9 cellular contexts compared by ENCODE assay signal in the genomic region with DNA sequence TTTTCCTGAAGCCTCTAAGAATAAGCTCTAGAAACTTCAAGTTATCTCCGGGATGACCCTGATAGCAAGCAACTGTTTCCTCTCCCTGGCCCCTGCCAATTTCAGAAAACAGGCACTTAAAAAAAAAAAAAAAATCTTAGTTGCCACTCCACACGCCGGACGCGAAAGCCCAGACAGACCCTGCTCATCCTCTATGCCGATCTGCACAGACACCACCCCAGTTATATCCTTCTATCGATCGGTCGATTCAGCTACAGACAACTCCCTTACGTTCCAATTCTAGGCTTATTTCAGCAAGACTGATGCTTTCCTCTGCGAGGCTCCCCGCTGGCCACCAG. TPM values are rescaled to one million over a fixed set of nuclear protein-coding genes. Genes with fewer than 3 reads are reported as not detected.
A peak's percentile ranks its signal among the peaks of the same experiment; 100 is the strongest.
DNase-seq lines count a peak whose midpoint lies in the region; ATAC-seq and TF ChIP-seq lines count a peak whose summit lies in the region.
"Had no signal": no experiment of that assay in that cellular context is flagged by ENCODE, and none has a peak within 500 bp of the region (broad histone marks: within the 10 kb centered on the region; RNA-seq: fewer than 3 reads in every experiment).

No MANE protein-coding gene starts in this region.

- peak overlapping the region; percentile 93 for H3K27ac ChIP-seq in 22Rv1

- no peak for ATAC-seq in HG02840 (IDR thresholded peaks at IDR 0.05; ENCODE audit: low FRiP score, unreplicated experiment)
- ATAC-seq in HG02610 (IDR thresholded peaks at IDR 0.05; ENCODE audit: unreplicated experiment), result no peak

- DNase-seq in HFFc6, result peak; percentile 1
- no peak for DNase-seq in chondrocyte (ENCODE audit: low spot score)
- no peak for DNase-seq in mesothelial cell of epicardium (ENCODE audit: low spot score in 2 of 2, unreplicated experiment in 2 of 2)
- DNase-seq in activated effector memory CD4-positive, alpha-beta T cell treated with Interleukin-2 at 50 U/mL for 16 hours, result no peak
- DNase-seq in head of caudate nucleus, result no peak

- H3K27ac Mint-ChIP-seq in HFFc6 (peak overlapping the region; percentile 93), chondrocyte (ENCODE audit: unreplicated experiment) (peak overlapping the region; percentile 94), mesothelial cell of epicardium (peak overlapping the region; percentile 98)

- H3K4me3 Mint-ChIP-seq in HFFc6 (no peak overlapping the region), chondrocyte (ENCODE audit: unreplicated experiment) (no peak overlapping the region), mesothelial cell of epicardium (no peak overlapping the region)

- no peaks in the 10 kb centered on the region for H3K36me3 Mint-ChIP-seq in HFFc6 (ENCODE audit: low read depth)
- H3K36me3 Mint-ChIP-seq in chondrocyte (ENCODE audit: low read depth), result no peaks in the 10 kb centered on the region
- no peaks in the 10 kb centered on the region for H3K36me3 Mint-ChIP-seq in mesothelial cell of epicardium

- no peaks in the 10 kb centered on the region; the same call in 1 of the 2 replicates for H3K27me3 Mint-ChIP-seq in HFFc6 (ENCODE audit: insufficient read depth)
- H3K27me3 Mint-ChIP-seq in chondrocyte (ENCODE audit: low read depth), result no peaks in the 10 kb centered on the region
- no peaks in the 10 kb centered on the region for H3K27me3 Mint-ChIP-seq in mesothelial cell of epicardium (ENCODE audit: low read depth)

- TF ChIP-seq CTCF in 22Rv1 (IDR thresholded peaks at IDR 0.05), result no peak
- TF ChIP-seq CTCF in HFFc6 (IDR thresholded peaks at IDR 0.05), result no peak
- no peak for TF ChIP-seq CTCF in chondrocyte (IDR thresholded peaks at IDR 0.05)
- TF ChIP-seq CTCF in mesothelial cell of epicardium (IDR thresholded peaks at IDR 0.05; ENCODE audit: unreplicated experiment), result no peak

- intact Hi-C loops in head of caudate nucleus (cut with DNase I), result no loop called here

- H3K9me3 Mint-ChIP-seq in HFFc6 (no peaks in the 10 kb centered on the region), chondrocyte (ENCODE audit: low read depth) (no peaks in the 10 kb centered on the region), mesothelial cell of epicardium (no peaks in the 10 kb centered on the region)

- peaks cover 15% of the 10 kb centered on the region for H3K4me1 Mint-ChIP-seq in HFFc6 (ENCODE audit: low read depth)
- peaks cover 16% of the 10 kb centered on the region for H3K4me1 Mint-ChIP-seq in chondrocyte (ENCODE audit: low read depth)
- H3K4me1 Mint-ChIP-seq in mesothelial cell of epicardium, result peaks cover 15% of the 10 kb centered on the region

RNA-seq across cellular contexts. Expression of a gene that starts 1.6 kb away (rescaled TPM):
- 10 to 100 TPM; 33.9 to 67.3 (median 62.4) TPM for total RNA-seq in HFFc6 (2021; fragmentation: NEBNext Ultra II Directional; extraction: Animal tissue kit (Norgen Biotek cat#: 25700))
- total RNA-seq in chondrocyte (34.5 to 46.0 TPM (median 40.2 TPM) in 3 replicates), mesothelial cell of epicardium (50.2 to 56.6 TPM (median 56.2 TPM) in 3 replicates)

RNA-seq across cellular contexts. Expression of a gene that starts 23.3 kb away (rescaled TPM):
- total RNA-seq in HFFc6 (2021; fragmentation: NEBNext Ultra II Directional; extraction: Animal tissue kit (Norgen Biotek cat#: 25700)), result not detected
- total RNA-seq in chondrocyte, result not detected in 3 replicates
- 3.8 to 5.0 TPM (median 3.8 TPM) in 3 replicates for total RNA-seq in mesothelial cell of epicardium
- total RNA-seq: T-helper 2 cell treated with Interferon-gamma antibody and Interleukin-4, amounts not matched to agents 100 ng/mL and 5 ng/mL, for 36 hours had no signal

RNA-seq across cellular contexts. Expression of a gene that starts 34.5 kb away (rescaled TPM):
- total RNA-seq in HFFc6 (2021; fragmentation: NEBNext Ultra II Directional; extraction: Animal tissue kit (Norgen Biotek cat#: 25700)), result 100 to 1,000 TPM; 104 to 119 (median 107) TPM
- total RNA-seq in chondrocyte, result 83.0 to 99.5 TPM (median 89.7 TPM) in 3 replicates
- 138 to 145 TPM (median 143 TPM) in 3 replicates for total RNA-seq in mesothelial cell of epicardium

RNA-seq across cellular contexts. Expression of a gene that starts 38.3 kb away (rescaled TPM):
- total RNA-seq in HFFc6 (2021; fragmentation: NEBNext Ultra II Directional; extraction: Animal tissue kit (Norgen Biotek cat#: 25700)), result 1 to 10 TPM; 2.3 to 8.0 (median 5.9) TPM
- total RNA-seq in chondrocyte (29.0 to 31.9 TPM (median 31.0 TPM) in 3 replicates), mesothelial cell of epicardium (17.7 to 19.9 TPM (median 19.0 TPM) in 3 replicates)

RNA-seq across cellular contexts. Expression of a gene that starts 48.1 kb away (rescaled TPM):
- total RNA-seq in HFFc6 (2021; fragmentation: NEBNext Ultra II Directional; extraction: Animal tissue kit (Norgen Biotek cat#: 25700)), result 1 to 10 TPM; 5.6 to 9.8 (median 8.0) TPM
- total RNA-seq in chondrocyte (3.1 to 3.9 TPM (median 3.1 TPM) in 3 replicates), mesothelial cell of epicardium (9.2 to 10.6 TPM (median 9.8 TPM) in 3 replicates)
